ENCODE assay signal across 21 cellular contexts in the genomic region with DNA sequence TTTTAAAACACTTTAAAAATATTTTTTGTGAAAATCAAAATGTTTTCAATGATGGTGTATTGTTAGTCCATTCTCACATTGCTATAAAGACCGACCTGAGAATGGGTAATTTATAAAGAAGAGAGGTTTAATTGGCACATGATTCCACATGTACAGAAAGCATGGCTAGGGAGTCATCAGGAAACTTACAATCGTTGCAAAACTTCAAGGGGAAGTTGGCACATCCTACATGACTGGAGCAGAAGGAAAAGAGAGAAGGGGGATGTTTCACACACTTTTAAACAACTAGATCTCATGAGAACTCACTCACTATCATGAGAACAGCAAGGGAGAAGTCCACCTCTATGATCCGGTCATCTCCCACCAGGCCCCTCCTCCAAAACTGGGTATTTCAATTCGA.
"Had no signal": no experiment of that assay in that cellular context is flagged by ENCODE, and none has a peak within 500 bp of the region (broad histone marks: within the 10 kb centered on the region; RNA-seq: fewer than 3 reads in every experiment).

No MANE protein-coding gene starts in this region.

- H3K4me3 ChIP-seq: ascending aorta, dorsolateral prefrontal cortex, heart right ventricle, left lung, tibial artery, uterus had no signal

- H3K9me3 ChIP-seq: ascending aorta, heart right ventricle, left lung, tibial artery, uterus had no signal

- H3K27ac ChIP-seq: ascending aorta, dorsolateral prefrontal cortex, heart right ventricle, left lung, tibial artery, uterus had no signal

- H3K4me1 ChIP-seq: ascending aorta, heart right ventricle, left lung, tibial artery, uterus had no signal

- ATAC-seq: activated CD4-positive, CD25-positive, alpha-beta regulatory T cell treated with anti-CD3 and anti-CD28 coated beads, Interleukin-2, amount 50 U/mL, for 24 hours; activated CD8-positive, alpha-beta T cell treated with anti-CD3 and anti-CD28 coated beads, Interleukin-2, amount 10 ng/mL, durations not matched to agents 7 days and 5 days; activated naive CD8-positive, alpha-beta T cell treated with anti-CD3 and anti-CD28 coated beads, Interleukin-2, amount 50 U/mL, for 24 hours; heart right ventricle; left lung had no signal

- H3K27me3 ChIP-seq: ascending aorta, heart right ventricle, left lung, tibial artery, uterus had no signal

- DNase-seq: activated CD4-positive, alpha-beta T cell treated with anti-CD3 and anti-CD28 coated beads, Interleukin-2, amount 10 ng/mL, durations not matched to agents 7 days and 5 days; activated CD8-positive, alpha-beta T cell treated with anti-CD3 and anti-CD28 coated beads, Interleukin-2, amount 10 ng/mL, durations not matched to agents 7 days and 5 days; activated effector memory CD4-positive, alpha-beta T cell treated with Interleukin-2 at 50 U/mL for 16 hours; activated naive CD4-positive, alpha-beta T cell treated with anti-CD3 and anti-CD28 coated beads, Interleukin-2, amount 10 ng/mL, durations not matched to agents 7 days and 5 days; activated naive CD8-positive, alpha-beta T cell treated with anti-CD3 and anti-CD28 coated beads, Interleukin-2, amount 50 U/mL, for 24 hours; activated T-cell treated with anti-CD3 and anti-CD28 coated beads, Interleukin-2, amount 50 U/mL, for 24 hours; dorsolateral prefrontal cortex; heart right ventricle; left lung; midbrain; nephron progenitor cell; nucleus accumbens; posterior cingulate gyrus; stimulated activated CD4-positive, alpha-beta T cell treated with anti-CD3 and anti-CD28 coated beads, Interleukin-2, amount 100 ng/mL, for 24 hours; stimulated activated naive CD4-positive, alpha-beta T cell treated with Interleukin-2 at 50 U/mL for 16 hours; T-helper 1 cell; T1000; tibial artery; uterus had no signal

- H3K36me3 ChIP-seq: ascending aorta, heart right ventricle, left lung, tibial artery, uterus had no signal
